22 cellular contexts compared by ENCODE assay signal in the genomic region with DNA sequence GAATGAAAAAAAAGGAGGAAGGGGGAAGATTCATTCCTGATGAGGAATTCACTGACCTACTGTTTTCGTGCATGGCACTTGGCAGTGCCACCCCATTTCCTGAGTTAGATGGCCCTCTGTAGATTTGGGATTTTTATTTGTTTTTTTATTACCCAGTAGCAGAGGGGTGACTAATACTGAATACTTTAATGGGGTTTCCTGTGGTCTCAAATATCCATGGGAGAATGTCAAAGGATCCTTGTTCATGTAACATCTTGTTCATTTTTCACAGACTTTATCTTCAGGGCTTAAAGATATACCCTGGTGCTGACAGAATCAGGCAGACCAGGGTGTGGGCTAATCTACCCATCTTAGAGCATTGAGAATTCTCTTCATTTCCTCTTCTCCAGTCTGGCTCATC.
A peak's percentile ranks its signal among the peaks of the same experiment; 100 is the strongest.
DNase-seq lines count a peak whose midpoint lies in the region; ATAC-seq and TF ChIP-seq lines count a peak whose summit lies in the region.
"Had no signal": no experiment of that assay in that cellular context is flagged by ENCODE, and none has a peak within 500 bp of the region (broad histone marks: within the 10 kb centered on the region; RNA-seq: fewer than 3 reads in every experiment).

No MANE protein-coding gene starts in this region.

- WGBS in smooth muscle cell (ENCODE audit: low lambda C conversion rate), result 13% methylated on average over 1 of the region's 1 CpG

- peak; percentile 89 for ATAC-seq in RWPE2 (ENCODE audit: low read depth)
- ATAC-seq in naive thymus-derived CD8-positive, alpha-beta T cell, result no peak
- ATAC-seq: activated T-helper 17 cell treated with anti-CD3 and anti-CD28 coated beads, Interleukin-2, amount 50 U/mL, for 72 hours; esophagus mucosa; HepG2; left ventricle myocardium superior; naive thymus-derived CD4-positive, alpha-beta T cell; T-cell had no signal

- H3K4me1 Mint-ChIP-seq in naive thymus-derived CD8-positive, alpha-beta T cell, result no peaks in the 10 kb centered on the region
- H3K4me1 Mint-ChIP-seq: activated T-helper 17 cell treated with anti-CD3 and anti-CD28 coated beads, Interleukin-2, amount 50 U/mL, for 72 hours; naive thymus-derived CD4-positive, alpha-beta T cell; T-cell had no signal

- peak; percentile 11 for TF ChIP-seq CTCF in RWPE2 (IDR thresholded peaks at IDR 0.05; ENCODE audit: poor library complexity, severe bottlenecking)
- TF ChIP-seq CTCF in fibroblast of the aortic adventitia (IDR thresholded peaks at IDR 0.05; ENCODE audit: insufficient read depth, low read length), result no peak
- no peak for TF ChIP-seq CTCF in smooth muscle cell (IDR thresholded peaks at IDR 0.05; ENCODE audit: borderline replicate concordance, insufficient read depth, poor library complexity, severe bottlenecking)

- peak overlapping the region; percentile 30 for H3K27ac ChIP-seq in RWPE2 (ENCODE audit: poor library complexity, severe bottlenecking)
- H3K27ac ChIP-seq in smooth muscle cell (ENCODE audit: low read depth), result peak overlapping the region; percentile 90
- H3K27ac ChIP-seq: C4-2B, Peyer's patch, stomach, VCaP had no signal

- H3K79me2 ChIP-seq in smooth muscle cell (ENCODE audit: low read depth), result no peaks in the 10 kb centered on the region

- peaks cover 0 to 19% (median 0%) of the 10 kb centered on the region in 5 donors for H3K27me3 Mint-ChIP-seq in naive thymus-derived CD8-positive, alpha-beta T cell
- H3K27me3 Mint-ChIP-seq: activated T-helper 17 cell treated with anti-CD3 and anti-CD28 coated beads, Interleukin-2, amount 50 U/mL, for 72 hours had no signal

- no peaks in the 10 kb centered on the region for H3K9me3 ChIP-seq in RWPE2 (ENCODE audit: severe bottlenecking)
- H3K9me3 ChIP-seq in smooth muscle cell (replicated peaks; ENCODE audit: low read depth), result no peaks in the 10 kb centered on the region
- H3K9me3 ChIP-seq: Peyer's patch, stomach had no signal

- H3K9ac ChIP-seq in smooth muscle cell (ENCODE audit: low read depth), result peak overlapping the region; percentile 53

- H3K27me3 ChIP-seq in RWPE2 (ENCODE audit: insufficient read depth, poor library complexity, severe bottlenecking) (no peaks in the 10 kb centered on the region), smooth muscle cell (ENCODE audit: low read depth) (no peaks in the 10 kb centered on the region)
- H3K27me3 ChIP-seq: Peyer's patch, stomach had no signal

- H3K36me3 ChIP-seq in RWPE2 (ENCODE audit: low read depth), result no peaks in the 10 kb centered on the region
- no peaks in the 10 kb centered on the region for H3K36me3 ChIP-seq in smooth muscle cell (ENCODE audit: low read depth)

- H3K4me1 ChIP-seq in RWPE2 (ENCODE audit: insufficient read depth, poor library complexity, severe bottlenecking) (peaks cover 13% of the 10 kb centered on the region), smooth muscle cell (ENCODE audit: low read depth) (peaks cover 5% of the 10 kb centered on the region)
- H3K4me1 ChIP-seq: Peyer's patch had no signal

- H3K27ac Mint-ChIP-seq in naive thymus-derived CD8-positive, alpha-beta T cell, result no peak overlapping the region
- H3K27ac Mint-ChIP-seq: activated T-helper 17 cell treated with anti-CD3 and anti-CD28 coated beads, Interleukin-2, amount 50 U/mL, for 72 hours; naive thymus-derived CD4-positive, alpha-beta T cell; T-cell had no signal

- H3K4me3 ChIP-seq in RWPE2 (ENCODE audit: severe bottlenecking) (no peak overlapping the region), fibroblast of the aortic adventitia (ENCODE audit: low read depth, low read length) (no peak overlapping the region), smooth muscle cell (no peak overlapping the region)
- H3K4me3 ChIP-seq: Peyer's patch, stomach had no signal

- no peak overlapping the region for H2AFZ ChIP-seq in smooth muscle cell (ENCODE audit: low read depth)

- no peaks in the 10 kb centered on the region for H4K20me1 ChIP-seq in smooth muscle cell (ENCODE audit: low read depth)

- H3K36me3 Mint-ChIP-seq in naive thymus-derived CD8-positive, alpha-beta T cell, result peaks cover 0 to 5% (median 0%) of the 10 kb centered on the region in 3 donors
- H3K36me3 Mint-ChIP-seq: naive thymus-derived CD4-positive, alpha-beta T cell; T-cell had no signal

- peak overlapping the region; percentile 54 for H3K4me2 ChIP-seq in smooth muscle cell

- POLR2A ChIA-PET in naive thymus-derived CD8-positive, alpha-beta T cell (lab: Charles Lee), result no interaction called here

- H3K4me3 Mint-ChIP-seq in naive thymus-derived CD8-positive, alpha-beta T cell, result no peak overlapping the region
- H3K4me3 Mint-ChIP-seq: activated T-helper 17 cell treated with anti-CD3 and anti-CD28 coated beads, Interleukin-2, amount 50 U/mL, for 72 hours; naive thymus-derived CD4-positive, alpha-beta T cell; T-cell had no signal

- no peaks in the 10 kb centered on the region for H3K9me3 Mint-ChIP-seq in naive thymus-derived CD8-positive, alpha-beta T cell
- H3K9me3 Mint-ChIP-seq: activated T-helper 17 cell treated with anti-CD3 and anti-CD28 coated beads, Interleukin-2, amount 50 U/mL, for 72 hours; T-cell had no signal

- H3F3A ChIP-seq in smooth muscle cell (ENCODE audit: low read depth), result peaks cover 26% of the 10 kb centered on the region

- DNase-seq in ELR (ENCODE audit: low read depth), result peak; percentile 60
- no peak for DNase-seq in RWPE2 (ENCODE audit: low spot score)
- peak; percentile 24 for DNase-seq in fibroblast of the aortic adventitia (ENCODE audit: low read depth)
- no peak for DNase-seq in smooth muscle cell (lab: John Stamatoyannopoulos, UW; ENCODE audit: unreplicated experiment)
- no peak for DNase-seq in stimulated activated CD4-positive, alpha-beta T cell treated with anti-CD3 and anti-CD28 coated beads, Interleukin-4, amount 100 ng/mL, for 4 hours
- no peak for DNase-seq in activated CD4-positive, alpha-beta T cell treated with anti-CD3 and anti-CD28 coated beads for 48 hours
- DNase-seq in naive thymus-derived CD8-positive, alpha-beta T cell, result no peak
- DNase-seq: activated CD8-positive, alpha-beta memory T cell treated with anti-CD3 and anti-CD28 coated beads for 24 hours; cortex of kidney; DMS79; left ventricle myocardium superior; naive thymus-derived CD4-positive, alpha-beta T cell; NCI-H774; Peyer's patch; stimulated activated CD4-positive, alpha-beta T cell treated with anti-CD3 and anti-CD28 coated beads, Interleukin-15, amount 100 ng/mL, for 24 hours; stomach; T-cell had no signal

Comparison
In these comparisons a context has a peak if more than half of its experiments do, and no peak if none do; other contexts are left out.
1. DNase-seq: peak in ELR (single experiment) and fibroblast of the aortic adventitia (single experiment); none in RWPE2 (single experiment), smooth muscle cell (single experiment), stimulated activated CD4-positive, alpha-beta T cell treated with anti-CD3 and anti-CD28 coated beads, Interleukin-4, amount 100 ng/mL, for 4 hours (0 of 2), activated CD4-positive, alpha-beta T cell treated with anti-CD3 and anti-CD28 coated beads for 48 hours (single experiment) and naive thymus-derived CD8-positive, alpha-beta T cell (0 of 10).